ENCODE assay signal across 7 cellular contexts in genomic region chr1:84789014-84789413, GRCh38.
"Had no signal": no experiment of that assay in that cellular context is flagged by ENCODE, and none has a peak within 500 bp of the region (broad histone marks: within the 10 kb centered on the region; RNA-seq: fewer than 3 reads in every experiment).

No MANE protein-coding gene starts in this region.

- ATAC-seq: GM23338, K562 had no signal

- H3K27ac ChIP-seq: HL-60 had no signal

- H3K4me2 ChIP-seq: GM23338 had no signal

- H3K4me1 ChIP-seq: HAP-1 had no signal

- H3K36me3 ChIP-seq: HAP-1 had no signal

- H3K27ac Mint-ChIP-seq: GM23338 had no signal

- H3K4me3 Mint-ChIP-seq: GM23338 had no signal

- DNase-seq: H7, IMR-90, KG1 had no signal

- H3K9me3 ChIP-seq: HAP-1 had no signal

- H2AFZ ChIP-seq: GM23338 had no signal

- H3K4me3 ChIP-seq: GM23338, HAP-1, K562 had no signal
